ENCODE assay signal across 1 cellular context in the genomic region with DNA sequence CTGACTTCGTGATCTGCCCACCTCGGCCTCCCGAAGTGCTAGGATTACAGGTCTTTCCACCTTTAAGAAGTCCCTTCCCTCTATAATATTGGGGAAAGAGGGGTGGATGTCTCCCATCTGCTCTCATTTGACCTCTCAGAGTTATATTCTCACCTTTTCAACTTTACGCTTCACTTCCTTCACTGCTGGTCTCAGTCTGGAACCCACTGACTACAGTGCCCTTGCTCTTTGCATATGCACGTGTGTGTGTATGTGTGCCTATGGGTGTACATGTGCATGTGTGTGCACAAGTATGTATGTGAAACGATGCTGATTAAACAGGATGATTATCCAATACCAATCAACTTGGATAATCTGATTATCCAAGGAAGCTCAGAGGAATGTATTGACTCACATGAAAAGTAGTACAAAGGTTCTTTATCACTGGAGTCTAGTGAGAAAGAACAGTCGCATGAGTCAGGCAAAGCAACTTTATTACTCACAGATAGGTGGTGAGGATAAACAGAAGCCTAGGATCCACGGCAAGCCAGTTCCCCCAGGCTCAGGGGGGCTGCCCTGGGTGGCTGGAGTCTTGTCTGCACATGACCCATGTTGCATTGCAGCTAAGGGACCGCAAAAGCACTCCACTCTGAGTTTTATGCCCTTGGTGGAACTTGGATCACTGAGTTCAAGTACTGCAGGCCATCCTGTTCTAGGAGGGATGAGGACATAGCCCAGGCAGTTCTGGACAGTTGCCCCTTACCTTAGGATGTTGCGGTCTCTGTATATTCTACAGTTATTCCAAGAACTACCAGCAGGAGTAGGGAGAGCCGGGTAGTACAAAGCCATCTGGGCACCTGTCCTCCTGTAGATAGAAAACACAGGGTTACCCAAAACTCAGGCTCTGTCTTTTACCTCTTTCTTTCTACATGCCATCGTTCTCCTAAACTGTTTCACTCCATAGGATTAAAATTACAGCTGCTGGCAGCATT.
TF ChIP-seq lines count a peak whose summit lies in the region.

No MANE protein-coding gene starts in this region.

TF ChIP-seq in HepG2, 621 proteins besides CTCF, POLR2A, EP300 and RAD21 (continued from another document):
- TF ChIP-seq FOSL2 (CRISPR knock-in tag; IDR thresholded peaks at IDR 0.05) (peak; percentile 50; the same call in 1 of the 2 replicates), ZBTB38 (CRISPR knock-in tag; IDR thresholded peaks at IDR 0.05) (no peak), EZH2 (conservative IDR thresholded peaks at IDR 0.05; ENCODE audit: low read depth, low read length) (no peak)
- TF ChIP-seq, protein P1, sequence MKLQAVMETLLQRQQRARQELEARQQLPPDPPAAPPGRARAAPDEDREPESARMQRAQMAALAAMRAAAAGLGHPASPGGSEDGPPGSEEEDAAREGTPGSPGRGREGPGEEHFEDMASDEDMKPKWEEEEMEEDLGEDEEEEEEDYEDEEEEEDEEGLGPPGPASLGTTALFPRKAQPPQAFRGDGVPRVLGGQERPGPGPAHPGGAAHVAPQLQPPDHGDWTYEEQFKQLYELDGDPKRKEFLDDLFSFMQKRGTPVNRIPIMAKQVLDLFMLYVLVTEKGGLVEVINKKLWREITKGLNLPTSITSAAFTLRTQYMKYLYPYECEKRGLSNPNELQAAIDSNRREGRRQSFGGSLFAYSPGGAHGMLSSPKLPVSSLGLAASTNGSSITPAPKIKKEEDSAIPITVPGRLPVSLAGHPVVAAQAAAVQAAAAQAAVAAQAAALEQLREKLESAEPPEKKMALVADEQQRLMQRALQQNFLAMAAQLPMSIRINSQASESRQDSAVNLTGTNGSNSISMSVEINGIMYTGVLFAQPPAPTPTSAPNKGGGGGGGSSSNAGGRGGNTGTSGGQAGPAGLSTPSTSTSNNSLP (IDR thresholded peaks at IDR 0.05; ENCODE audit: low read depth, low read length) = 0 out of 2 replicates have a peak, but pooled peaks have one; percentile 47
TF ChIP-seq in HepG2: peak in this region for 6.
